ENCODE assay signal across 1 cellular context in the genomic region with DNA sequence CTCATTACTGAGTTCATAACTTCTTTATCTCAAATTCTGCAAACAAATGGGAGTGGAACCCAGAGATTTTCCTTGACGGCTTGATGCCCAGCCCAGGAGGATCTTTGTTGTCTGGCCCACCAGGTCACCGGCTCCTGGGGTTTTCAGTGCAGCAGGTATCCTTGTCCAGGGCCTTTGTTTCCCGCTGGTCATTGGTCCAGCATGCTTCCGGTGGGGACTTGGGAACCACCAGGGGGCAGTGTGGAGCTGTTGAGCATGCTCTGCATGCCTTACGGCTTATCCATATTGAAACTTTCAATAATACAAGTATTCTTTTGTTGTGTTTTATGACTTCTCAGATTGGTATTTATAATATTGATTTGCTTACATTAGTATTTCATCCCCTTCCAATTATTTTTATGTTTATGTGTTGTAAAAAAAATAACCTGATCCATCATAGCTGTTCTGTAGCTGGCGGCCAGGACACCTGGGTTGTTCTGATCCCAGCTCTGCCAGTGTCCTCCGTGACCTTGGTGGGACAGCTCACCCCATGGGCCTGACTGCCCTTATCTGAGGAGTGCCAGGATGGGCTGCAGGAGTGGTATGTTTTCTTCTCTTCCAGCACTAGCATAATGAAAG.
TF ChIP-seq lines count a peak whose summit lies in the region.

No MANE protein-coding gene starts in this region.

TF ChIP-seq in HepG2, 621 proteins besides CTCF, POLR2A, EP300 and RAD21 (continued from another document):
- TF ChIP-seq EZH2 (conservative IDR thresholded peaks at IDR 0.05; ENCODE audit: low read depth, low read length) (no peak), MTA1 (CRISPR knock-in tag; IDR thresholded peaks at IDR 0.05; ENCODE audit: borderline replicate concordance) (no peak), RFX1 (IDR thresholded peaks at IDR 0.05) (no peak), ZBTB20 (CRISPR knock-in tag; IDR thresholded peaks at IDR 0.05; ENCODE audit: borderline replicate concordance, low read depth) (no peak), TBX2 (CRISPR knock-in tag; IDR thresholded peaks at IDR 0.05; ENCODE audit: borderline replicate concordance) (no peak), NFATC3 (CRISPR knock-in tag; IDR thresholded peaks at IDR 0.05) (0 out of 2 replicates have a peak, but pooled peaks have one; percentile 20), SIX4 (CRISPR knock-in tag; IDR thresholded peaks at IDR 0.05) (no peak), ZNF350 (CRISPR knock-in tag; IDR thresholded peaks at IDR 0.05; ENCODE audit: borderline replicate concordance, low read depth) (no peak), MED1 (CRISPR knock-in tag; IDR thresholded peaks at IDR 0.05) (no peak), ZC3H4 (CRISPR knock-in tag; IDR thresholded peaks at IDR 0.05; ENCODE audit: borderline replicate concordance) (no peak), SCMH1 (CRISPR knock-in tag; IDR thresholded peaks at IDR 0.05; ENCODE audit: borderline replicate concordance) (no peak), ADNP (CRISPR knock-in tag; IDR thresholded peaks at IDR 0.05) (no peak), ZBTB7B (CRISPR knock-in tag; IDR thresholded peaks at IDR 0.05) (no peak), KDM2A (CRISPR knock-in tag; IDR thresholded peaks at IDR 0.05; ENCODE audit: borderline replicate concordance, low read depth) (peak; percentile 51; the same call in 1 of the 2 replicates)
- TF ChIP-seq, protein P1, sequence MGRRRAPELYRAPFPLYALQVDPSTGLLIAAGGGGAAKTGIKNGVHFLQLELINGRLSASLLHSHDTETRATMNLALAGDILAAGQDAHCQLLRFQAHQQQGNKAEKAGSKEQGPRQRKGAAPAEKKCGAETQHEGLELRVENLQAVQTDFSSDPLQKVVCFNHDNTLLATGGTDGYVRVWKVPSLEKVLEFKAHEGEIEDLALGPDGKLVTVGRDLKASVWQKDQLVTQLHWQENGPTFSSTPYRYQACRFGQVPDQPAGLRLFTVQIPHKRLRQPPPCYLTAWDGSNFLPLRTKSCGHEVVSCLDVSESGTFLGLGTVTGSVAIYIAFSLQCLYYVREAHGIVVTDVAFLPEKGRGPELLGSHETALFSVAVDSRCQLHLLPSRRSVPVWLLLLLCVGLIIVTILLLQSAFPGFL (CRISPR knock-in tag; IDR thresholded peaks at IDR 0.05): no peak
- TF ChIP-seq, protein P2, sequence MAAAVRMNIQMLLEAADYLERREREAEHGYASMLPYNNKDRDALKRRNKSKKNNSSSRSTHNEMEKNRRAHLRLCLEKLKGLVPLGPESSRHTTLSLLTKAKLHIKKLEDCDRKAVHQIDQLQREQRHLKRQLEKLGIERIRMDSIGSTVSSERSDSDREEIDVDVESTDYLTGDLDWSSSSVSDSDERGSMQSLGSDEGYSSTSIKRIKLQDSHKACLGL (CRISPR knock-in tag; IDR thresholded peaks at IDR 0.05): no peak
- TF ChIP-seq, protein P3, sequence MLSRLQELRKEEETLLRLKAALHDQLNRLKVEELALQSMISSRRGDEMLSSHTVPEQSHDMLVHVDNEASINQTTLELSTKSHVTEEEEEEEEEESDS (CRISPR knock-in tag; IDR thresholded peaks at IDR 0.05; ENCODE audit: borderline replicate concordance): no peak
- TF ChIP-seq, protein P4, sequence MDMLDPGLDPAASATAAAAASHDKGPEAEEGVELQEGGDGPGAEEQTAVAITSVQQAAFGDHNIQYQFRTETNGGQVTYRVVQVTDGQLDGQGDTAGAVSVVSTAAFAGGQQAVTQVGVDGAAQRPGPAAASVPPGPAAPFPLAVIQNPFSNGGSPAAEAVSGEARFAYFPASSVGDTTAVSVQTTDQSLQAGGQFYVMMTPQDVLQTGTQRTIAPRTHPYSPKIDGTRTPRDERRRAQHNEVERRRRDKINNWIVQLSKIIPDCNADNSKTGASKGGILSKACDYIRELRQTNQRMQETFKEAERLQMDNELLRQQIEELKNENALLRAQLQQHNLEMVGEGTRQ (IDR thresholded peaks at IDR 0.05; ENCODE audit: low read depth, low read length): no peak
- TF ChIP-seq, protein P4 (CRISPR knock-in tag; IDR thresholded peaks at IDR 0.05; ENCODE audit: borderline replicate concordance): no peak
- TF ChIP-seq, protein P5, sequence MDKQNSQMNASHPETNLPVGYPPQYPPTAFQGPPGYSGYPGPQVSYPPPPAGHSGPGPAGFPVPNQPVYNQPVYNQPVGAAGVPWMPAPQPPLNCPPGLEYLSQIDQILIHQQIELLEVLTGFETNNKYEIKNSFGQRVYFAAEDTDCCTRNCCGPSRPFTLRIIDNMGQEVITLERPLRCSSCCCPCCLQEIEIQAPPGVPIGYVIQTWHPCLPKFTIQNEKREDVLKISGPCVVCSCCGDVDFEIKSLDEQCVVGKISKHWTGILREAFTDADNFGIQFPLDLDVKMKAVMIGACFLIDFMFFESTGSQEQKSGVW (CRISPR knock-in tag; IDR thresholded peaks at IDR 0.05; ENCODE audit: borderline replicate concordance): no peak
- TF ChIP-seq, protein P6, sequence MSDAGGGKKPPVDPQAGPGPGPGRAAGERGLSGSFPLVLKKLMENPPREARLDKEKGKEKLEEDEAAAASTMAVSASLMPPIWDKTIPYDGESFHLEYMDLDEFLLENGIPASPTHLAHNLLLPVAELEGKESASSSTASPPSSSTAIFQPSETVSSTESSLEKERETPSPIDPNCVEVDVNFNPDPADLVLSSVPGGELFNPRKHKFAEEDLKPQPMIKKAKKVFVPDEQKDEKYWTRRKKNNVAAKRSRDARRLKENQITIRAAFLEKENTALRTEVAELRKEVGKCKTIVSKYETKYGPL (CRISPR knock-in tag; IDR thresholded peaks at IDR 0.05): no peak
